ENCODE assay signal across 8 cellular contexts in genomic region chr9:129823934-129824601, GRCh38. TPM values are rescaled to one million over a fixed set of nuclear protein-coding genes. Genes with fewer than 3 reads are reported as not detected.
DNase-seq lines count a peak whose midpoint lies in the region; ATAC-seq and TF ChIP-seq lines count a peak whose summit lies in the region.

A gene with protein sequence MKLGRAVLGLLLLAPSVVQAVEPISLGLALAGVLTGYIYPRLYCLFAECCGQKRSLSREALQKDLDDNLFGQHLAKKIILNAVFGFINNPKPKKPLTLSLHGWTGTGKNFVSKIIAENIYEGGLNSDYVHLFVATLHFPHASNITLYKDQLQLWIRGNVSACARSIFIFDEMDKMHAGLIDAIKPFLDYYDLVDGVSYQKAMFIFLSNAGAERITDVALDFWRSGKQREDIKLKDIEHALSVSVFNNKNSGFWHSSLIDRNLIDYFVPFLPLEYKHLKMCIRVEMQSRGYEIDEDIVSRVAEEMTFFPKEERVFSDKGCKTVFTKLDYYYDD (minus strand): TSS chr9:129824136. CDS start chr9:129824085, 51 bp downstream.

- H3K4me3 ChIP-seq in AG04450 (ENCODE audit: low read depth, low read length) = peak within 1 kb of the TSS; percentile 86

- H3K27ac ChIP-seq in AG04450 (ENCODE audit: low read depth, low read length) = peak within 1 kb of the TSS; percentile 52

- CTCF ChIA-PET in AG04450 (lab: Charles Lee) = no interaction called here

- no peaks in the 10 kb centered on the region for H3K9me3 ChIP-seq in AG04450 (ENCODE audit: control insufficient read depth, insufficient read depth, low read length)

- peak; percentile 90 for TF ChIP-seq POLR2A in GM18951 (IDR thresholded peaks at IDR 0.05; ENCODE audit: extremely low read depth, insufficient read depth, insufficient read length)

- peak; percentile 89 for ATAC-seq in HG03196 (IDR thresholded peaks at IDR 0.05; ENCODE audit: unreplicated experiment)
- peak; percentile 95 to 96 for ATAC-seq in activated CD4-positive, CD25-positive, alpha-beta regulatory T cell treated with anti-CD3 and anti-CD28 coated beads, Interleukin-2, amount 50 U/mL, for 24 hours

- POLR2A ChIA-PET in AG04450 (lab: Yijun Ruan, JAX) = no interaction called here

- H3K27me3 ChIP-seq in AG04450 (ENCODE audit: control insufficient read depth, insufficient read depth, low read length) = no peaks in the 10 kb centered on the region

- peak; percentile 86 for DNase-seq in AG04450 (ENCODE audit: low read depth, low spot score)
- peak; percentile 60 to 91 for DNase-seq in NCI-H446 (lab: John Stamatoyannopoulos, UW)
- DNase-seq in cerebellar cortex (ENCODE audit: low spot score) = peak; percentile 96
- DNase-seq in islet precursor cell = peak; percentile 97
- DNase-seq in stimulated activated CD4-positive, alpha-beta T cell treated with anti-CD3 and anti-CD28 coated beads, Interleukin-12 subunit alpha, Interleukin-12 subunit beta, amount 100 ng/mL, for 48 hours (ENCODE audit: low read depth in 2 of 3, low spot score in 1 of 3) = peak; percentile 90 to 92 (median 91)

- no peak for TF ChIP-seq CTCF in AG04450 (IDR thresholded peaks at IDR 0.05; ENCODE audit: low read depth, low read length)

- in situ Hi-C loops in GM18951 (cut with MboI; ENCODE audit: low sequenced_read_pairs, unreplicated experiment) = no loop called here

RNA-seq across cellular contexts. Expression of the gene that starts here (rescaled TPM):
- polyA plus RNA-seq in AG04450 (2011; rRNA removed) = 72.0 and 78.5 TPM in 2 replicates
- 45.6 and 46.0 TPM in 2 replicates for polyA minus RNA-seq in AG04450 (2011; rRNA and poly(A)+ RNA removed)

Comparison
In these comparisons a context has a peak if more than half of its experiments do, and no peak if none do; other contexts are left out.
1. Peak in every context shown above with its lines: DNase-seq, ATAC-seq, H3K4me3 ChIP-seq and H3K27ac ChIP-seq.